Comparison of ENCODE assay signal across 21 cellular contexts in the genomic region with DNA sequence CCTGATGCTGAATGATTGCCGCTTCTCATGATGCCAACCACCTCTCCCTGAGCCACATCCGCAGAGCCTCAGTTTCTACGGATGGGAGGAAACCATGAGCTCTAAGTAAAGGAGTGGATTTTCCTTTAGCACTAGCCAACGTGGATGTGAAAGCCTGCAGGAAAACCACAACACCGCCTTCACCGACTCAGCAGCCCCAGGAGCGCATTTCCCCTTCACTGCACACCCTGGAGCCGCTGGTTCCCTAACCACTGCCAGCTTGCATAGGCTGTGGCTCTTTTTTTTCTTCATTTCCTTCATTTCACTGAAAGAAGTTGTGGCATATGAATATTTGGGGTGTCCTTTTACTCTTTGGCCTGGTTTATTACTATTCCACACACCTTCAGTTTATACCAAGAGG. TPM values are rescaled to one million over a fixed set of nuclear protein-coding genes. Genes with fewer than 3 reads are reported as not detected.
DNase-seq lines count a peak whose midpoint lies in the region; ATAC-seq and TF ChIP-seq lines count a peak whose summit lies in the region.
"Had no signal": no experiment of that assay in that cellular context is flagged by ENCODE, and none has a peak within 500 bp of the region (broad histone marks: within the 10 kb centered on the region; RNA-seq: fewer than 3 reads in every experiment).

No MANE protein-coding gene starts in this region.

- no peak overlapping the region for H3K27ac ChIP-seq in PC-3 (ENCODE audit: low read length)
- H3K27ac ChIP-seq in hepatocyte = peak overlapping the region; percentile 79
- no peak overlapping the region for H3K27ac ChIP-seq in smooth muscle cell (ENCODE audit: low read depth)
- H3K27ac ChIP-seq: epithelial cell of prostate had no signal

- POLR2A ChIA-PET in PC-3 (lab: Charles Lee; ENCODE audit: unreplicated experiment) = no interaction called here

- DNase-seq in Ammon's horn (ENCODE audit: low spot score) = peak; percentile 41
- DNase-seq in GF-D8 (lab: John Stamatoyannopoulos, UW) = peak; percentile 69
- DNase-seq in PC-3 = peak; percentile 11
- DNase-seq in hepatocyte (ENCODE audit: low spot score) = no peak
- DNase-seq in stimulated activated CD4-positive, alpha-beta T cell treated with anti-CD3 and anti-CD28 coated beads, Interleukin-2, amount 100 ng/mL, for 48 hours = no peak
- no peak for DNase-seq in activated naive CD4-positive, alpha-beta T cell (lab: John Stamatoyannopoulos, UW)
- DNase-seq in T1000 (lab: John Stamatoyannopoulos, UW) = no peak
- no peak for DNase-seq in smooth muscle cell (lab: John Stamatoyannopoulos, UW; ENCODE audit: unreplicated experiment)
- DNase-seq: activated CD4-positive, alpha-beta T cell treated with anti-CD3 and anti-CD28 coated beads for 1 hour; NCI-H187; NCI-H345; NK-92 treated with Interleukin-12 subunit alpha and Interleukin-12 subunit beta, amount 100 ng/mL, for 24 hours; stimulated activated CD4-positive, alpha-beta T cell treated with anti-CD3 and anti-CD28 coated beads, Interleukin-4, amount 100 ng/mL, for 1 hour had no signal

- H3K27me3 ChIP-seq in PC-3 (ENCODE audit: low read length) (peaks cover 17% of the 10 kb centered on the region), hepatocyte (no peaks in the 10 kb centered on the region), smooth muscle cell (ENCODE audit: low read depth) (no peaks in the 10 kb centered on the region)

- H3K4me2 ChIP-seq in PC-3 (ENCODE audit: low read length) (no peak overlapping the region), hepatocyte (no peak overlapping the region), smooth muscle cell (no peak overlapping the region)

- H3K9ac ChIP-seq in PC-3 (ENCODE audit: low read length) (no peak overlapping the region), smooth muscle cell (ENCODE audit: low read depth) (no peak overlapping the region)

- H2AFZ ChIP-seq in PC-3 (ENCODE audit: low read length) (no peak overlapping the region), hepatocyte (no peak overlapping the region), smooth muscle cell (ENCODE audit: low read depth) (no peak overlapping the region)

- H3K9me3 ChIP-seq in PC-3 (ENCODE audit: low read length) (no peaks in the 10 kb centered on the region), hepatocyte (ENCODE audit: low read depth) (no peaks in the 10 kb centered on the region), smooth muscle cell (replicated peaks; ENCODE audit: low read depth) (no peaks in the 10 kb centered on the region)

- no peaks in the 10 kb centered on the region for H3K9me2 ChIP-seq in PC-3 (replicated peaks; ENCODE audit: low read length)
- H3K9me2 ChIP-seq in hepatocyte (replicated peaks; ENCODE audit: insufficient read depth) = no peaks in the 10 kb centered on the region

- H3K4me3 ChIP-seq in PC-3 (ENCODE audit: low read length) (no peak overlapping the region), hepatocyte (no peak overlapping the region), smooth muscle cell (no peak overlapping the region)

- 89% methylated on average over 8 of the region's 8 CpGs for WGBS in hepatocyte (ENCODE audit: low lambda C conversion rate, missing lambda C conversion rate)
- 71% methylated on average over 8 of the region's 8 CpGs for WGBS in smooth muscle cell (ENCODE audit: low lambda C conversion rate)

- H3K4me1 ChIP-seq in PC-3 (ENCODE audit: insufficient read depth, low read length) = no peaks in the 10 kb centered on the region
- peaks cover 8% of the 10 kb centered on the region for H3K4me1 ChIP-seq in hepatocyte (ENCODE audit: insufficient read depth)
- H3K4me1 ChIP-seq in smooth muscle cell (ENCODE audit: low read depth) = no peaks in the 10 kb centered on the region

- no TSS peak for BruUV-seq in PC-3 (replicated peaks; lab: Mats Ljungman, UMichigan)

- H3F3A ChIP-seq in PC-3 (ENCODE audit: low read length, unreplicated experiment) (no peaks in the 10 kb centered on the region), smooth muscle cell (ENCODE audit: low read depth) (no peaks in the 10 kb centered on the region)

- TF ChIP-seq CTCF in PC-3 (conservative IDR thresholded peaks at IDR 0.05; ENCODE audit: low read depth, low read length) (no peak), hepatocyte (IDR thresholded peaks at IDR 0.05; ENCODE audit: poor library complexity) (no peak), smooth muscle cell (IDR thresholded peaks at IDR 0.05; ENCODE audit: borderline replicate concordance, insufficient read depth, poor library complexity, severe bottlenecking) (no peak)

- H3K79me2 ChIP-seq in PC-3 (ENCODE audit: low read length) (no peaks in the 10 kb centered on the region), hepatocyte (no peaks in the 10 kb centered on the region), smooth muscle cell (ENCODE audit: low read depth) (no peaks in the 10 kb centered on the region)

- H3K36me3 ChIP-seq in PC-3 (ENCODE audit: low read depth, low read length) (no peaks in the 10 kb centered on the region), hepatocyte (replicated peaks; ENCODE audit: insufficient read depth, low read depth) (no peaks in the 10 kb centered on the region), smooth muscle cell (ENCODE audit: low read depth) (no peaks in the 10 kb centered on the region)

- no peaks in the 10 kb centered on the region for H4K20me1 ChIP-seq in PC-3 (ENCODE audit: low read length)
- H4K20me1 ChIP-seq in hepatocyte (ENCODE audit: insufficient read depth, poor library complexity, severe bottlenecking) = no peaks in the 10 kb centered on the region
- no peaks in the 10 kb centered on the region for H4K20me1 ChIP-seq in smooth muscle cell (ENCODE audit: low read depth)

- intact Hi-C loops in PC-3 (cut with micrococcal nuclease) = no loop called here

- ATAC-seq in PC-3 = no peak

- CTCF ChIA-PET in PC-3 (lab: Charles Lee) = no interaction called here

RNA-seq across cellular contexts. Expression of a gene that starts 50.5 kb away (rescaled TPM):
- total RNA-seq in PC-3 (2014; rRNA removed) (not detected in 2 replicates), hepatocyte (0.24 and 0.53 TPM in 2 replicates), smooth muscle cell (0.09 TPM in 1 of 2 replicates, not detected in the other)
- polyA plus RNA-seq in hepatocyte (0.60 TPM in 1 of 2 replicates, not detected in the other), smooth muscle cell (not detected in 2 replicates)
- total RNA-seq: activated T-helper 2 cell treated with anti-CD3 and anti-CD28 coated beads, Interferon-gamma antibody, Interleukin-2, Interleukin-4, amounts not matched to agents 10 μg/mL and 5 μg/mL and 100 μg/mL, durations not matched to agents 14 hours and 24 hours and 36 hours; bronchial epithelial cell; dermis microvascular lymphatic vessel endothelial cell; G401; HT-29; liver; omental fat pad had no signal
- polyA plus RNA-seq: liver had no signal

Comparison
In these comparisons a context has a peak if more than half of its experiments do, and no peak if none do; other contexts are left out.
1. DNase-seq: peak in Ammon's horn (single experiment), GF-D8 (single experiment) and PC-3 (single experiment); none in hepatocyte (single experiment), stimulated activated CD4-positive, alpha-beta T cell treated with anti-CD3 and anti-CD28 coated beads, Interleukin-2, amount 100 ng/mL, for 48 hours (0 of 2), activated naive CD4-positive, alpha-beta T cell (0 of 4), T1000 (single experiment) and smooth muscle cell (single experiment).